In genomic region chr20:51128198-51128597, GRCh38 we compare ENCODE assay signal across 8 cellular contexts.
DNase-seq lines count a peak whose midpoint lies in the region; ATAC-seq and TF ChIP-seq lines count a peak whose summit lies in the region.

No MANE protein-coding gene starts in this region.

- no peaks in the 10 kb centered on the region for H3K9me3 Mint-ChIP-seq in activated T-cell treated with anti-CD3 and anti-CD28 coated beads, Interleukin-2, amount 50 U/mL, for 72 hours
- no peaks in the 10 kb centered on the region for H3K9me3 Mint-ChIP-seq in memory B cell

- peak; percentile 79 for DNase-seq in GM03348 (ENCODE audit: low spot score)
- peak; percentile 11 for DNase-seq in HFF-Myc (ENCODE audit: extremely low read depth, low read depth)
- peak; percentile 39 to 51 for DNase-seq in activated T-cell treated with anti-CD3 and anti-CD28 coated beads, Interleukin-2, amount 50 U/mL, for 72 hours
- no peak for DNase-seq in memory B cell (ENCODE audit: low spot score in 2 of 2)
- DNase-seq in CD1c-positive myeloid dendritic cell (ENCODE audit: extremely low spot score): no peak

- peak overlapping the region; percentile 31 to 45 for H3K4me3 Mint-ChIP-seq in activated T-cell treated with anti-CD3 and anti-CD28 coated beads, Interleukin-2, amount 50 U/mL, for 72 hours
- H3K4me3 Mint-ChIP-seq in memory B cell: no peak overlapping the region

- H3K27me3 Mint-ChIP-seq in activated T-cell treated with anti-CD3 and anti-CD28 coated beads, Interleukin-2, amount 50 U/mL, for 72 hours (ENCODE audit: low read depth): peaks cover 49% of the 10 kb centered on the region
- peaks cover 6% of the 10 kb centered on the region for H3K27me3 Mint-ChIP-seq in memory B cell

- TF ChIP-seq CTCF in HFF-Myc (IDR thresholded peaks at IDR 0.05; ENCODE audit: low read depth, low read length, missing control alignments): no peak

- no peak overlapping the region for H3K4me3 ChIP-seq in HFF-Myc (replicated peaks; ENCODE audit: low read depth, low read length)

- H3K27ac Mint-ChIP-seq in activated T-cell treated with anti-CD3 and anti-CD28 coated beads, Interleukin-2, amount 50 U/mL, for 72 hours: peak overlapping the region; percentile 3
- peak overlapping the region; percentile 60 for H3K27ac Mint-ChIP-seq in memory B cell

- H3K4me1 Mint-ChIP-seq in activated T-cell treated with anti-CD3 and anti-CD28 coated beads, Interleukin-2, amount 50 U/mL, for 72 hours (ENCODE audit: low read depth): peaks cover 19% of the 10 kb centered on the region
- H3K4me1 Mint-ChIP-seq in memory B cell: peaks cover 17% of the 10 kb centered on the region

- H3K36me3 Mint-ChIP-seq in activated T-cell treated with anti-CD3 and anti-CD28 coated beads, Interleukin-2, amount 50 U/mL, for 72 hours (ENCODE audit: insufficient read depth in 2 of 2): no peaks in the 10 kb centered on the region
- H3K36me3 Mint-ChIP-seq in memory B cell: no peaks in the 10 kb centered on the region

- ATAC-seq in activated T-cell treated with anti-CD3 and anti-CD28 coated beads, Interleukin-2, amount 50 U/mL, for 72 hours (replicated peaks in 1 of 2): peak; percentile 88 to 91
- ATAC-seq in memory B cell (ENCODE audit: low read depth) (peak; percentile 93), GM19395 (IDR thresholded peaks at IDR 0.05; ENCODE audit: unreplicated experiment) (no peak), HG02938 (IDR thresholded peaks at IDR 0.05; ENCODE audit: unreplicated experiment) (no peak), HG03460 (IDR thresholded peaks at IDR 0.05; ENCODE audit: unreplicated experiment) (no peak)

Comparison
In these comparisons a context has a peak if more than half of its experiments do, and no peak if none do; other contexts are left out.
1. DNase-seq: peak in GM03348 (single experiment), HFF-Myc (single experiment) and activated T-cell treated with anti-CD3 and anti-CD28 coated beads, Interleukin-2, amount 50 U/mL, for 72 hours (2 of 2); none in memory B cell (0 of 2) and CD1c-positive myeloid dendritic cell (single experiment).
2. ATAC-seq: peak in activated T-cell treated with anti-CD3 and anti-CD28 coated beads, Interleukin-2, amount 50 U/mL, for 72 hours (2 of 2) and memory B cell (single experiment); none in GM19395 (single experiment), HG02938 (single experiment) and HG03460 (single experiment).